9 cellular contexts compared by ENCODE assay signal in genomic region chrX:136714626-136715599, GRCh38.
DNase-seq lines count a peak whose midpoint lies in the region; ATAC-seq and TF ChIP-seq lines count a peak whose summit lies in the region.
"Had no signal": no experiment of that assay in that cellular context is flagged by ENCODE, and none has a peak within 500 bp of the region (broad histone marks: within the 10 kb centered on the region; RNA-seq: fewer than 3 reads in every experiment).

No MANE protein-coding gene starts in this region.

- peaks cover 8% of the 10 kb centered on the region for H3K27me3 Mint-ChIP-seq in Caco-2 (ENCODE audit: insufficient read depth, unreplicated experiment)

- ATAC-seq in GM18508 (IDR thresholded peaks at IDR 0.05; ENCODE audit: insufficient read depth, unreplicated experiment), result peak; percentile 79
- peak; percentile 88 for ATAC-seq in GM21526 (IDR thresholded peaks at IDR 0.05; ENCODE audit: low FRiP score, unreplicated experiment)
- ATAC-seq in HG03460 (IDR thresholded peaks at IDR 0.05; ENCODE audit: unreplicated experiment), result peak; percentile 83

- no peak for TF ChIP-seq CTCF in Caco-2 (IDR thresholded peaks at IDR 0.05; ENCODE audit: insufficient read depth in 1 of 2, low read depth in 1 of 2, low read length in 1 of 2, severe bottlenecking in 1 of 2, unreplicated experiment in 1 of 2)

- DNase-seq in effector memory CD4-positive, alpha-beta T cell, result no peak
- DNase-seq in stimulated activated CD4-positive, alpha-beta T cell treated with anti-CD3 and anti-CD28 coated beads, Interleukin-4, amount 100 ng/mL, for 24 hours, result no peak
- no peak for DNase-seq in activated effector memory CD4-positive, alpha-beta T cell treated with anti-CD3 and anti-CD28 coated beads, Interleukin-2, amount 50 U/mL, for 16 hours
- DNase-seq in Caco-2, result no peak
- no peak for DNase-seq in Kasumi-1 (lab: John Stamatoyannopoulos, UW)
- DNase-seq: aorta had no signal

- POLR2A ChIA-PET in Caco-2 (lab: Charles Lee), result no interaction called here

- H3K36me3 ChIP-seq in effector memory CD4-positive, alpha-beta T cell (ENCODE audit: control insufficient read depth, insufficient read depth, low read length), result no peaks in the 10 kb centered on the region
- no peaks in the 10 kb centered on the region for H3K36me3 ChIP-seq in Caco-2 (ENCODE audit: control insufficient read depth, insufficient read depth, low read length)

- no peak overlapping the region for H3K27ac Mint-ChIP-seq in Caco-2 (ENCODE audit: unreplicated experiment)

- CTCF ChIA-PET in Caco-2 (lab: Charles Lee), result interaction anchor here (0.8 kb wide), 1 partner anchor 556 kb away, joined by 3 read pairs; no protein-coding TSS in a partner anchor

- H3K27ac ChIP-seq in effector memory CD4-positive, alpha-beta T cell (ENCODE audit: insufficient read depth, low read length, poor library complexity, severe bottlenecking), result peak overlapping the region; percentile 48

- no peaks in the 10 kb centered on the region for H3K36me3 Mint-ChIP-seq in Caco-2 (ENCODE audit: insufficient read depth, unreplicated experiment)

- H3K9me3 ChIP-seq in effector memory CD4-positive, alpha-beta T cell (ENCODE audit: control insufficient read depth, low read length), result no peaks in the 10 kb centered on the region
- no peaks in the 10 kb centered on the region for H3K9me3 ChIP-seq in Caco-2

- H3K27me3 ChIP-seq in effector memory CD4-positive, alpha-beta T cell (replicated peaks; ENCODE audit: control insufficient read depth, insufficient read depth, low read length, poor library complexity, severe bottlenecking), result no peaks in the 10 kb centered on the region
- no peaks in the 10 kb centered on the region for H3K27me3 ChIP-seq in Caco-2 (replicated peaks; ENCODE audit: control insufficient read depth, insufficient read depth, low read length)

- no TSS peak for BruUV-seq in Caco-2 (replicated peaks; lab: Mats Ljungman, UMichigan)

- H3K4me1 Mint-ChIP-seq in Caco-2 (ENCODE audit: low read depth, unreplicated experiment), result no peaks in the 10 kb centered on the region

- peaks cover 9% of the 10 kb centered on the region for H3K4me1 ChIP-seq in effector memory CD4-positive, alpha-beta T cell (ENCODE audit: control insufficient read depth, insufficient read depth, low read length, poor library complexity, severe bottlenecking)
- no peaks in the 10 kb centered on the region for H3K4me1 ChIP-seq in Caco-2

- no peak overlapping the region for H3K4me3 Mint-ChIP-seq in Caco-2 (ENCODE audit: unreplicated experiment)

- H3K9me3 Mint-ChIP-seq in Caco-2 (ENCODE audit: unreplicated experiment), result no peaks in the 10 kb centered on the region

- H3K4me3 ChIP-seq in effector memory CD4-positive, alpha-beta T cell (ENCODE audit: insufficient read depth, low read depth, low read length, poor library complexity, severe bottlenecking), result peak overlapping the region; percentile 11
- H3K4me3 ChIP-seq in Caco-2 (ENCODE audit: low read depth, low read length), result no peak overlapping the region

- intact Hi-C loops in Caco-2 (cut with micrococcal nuclease; ENCODE audit: unreplicated experiment), result no loop called here
